In the genomic region with DNA sequence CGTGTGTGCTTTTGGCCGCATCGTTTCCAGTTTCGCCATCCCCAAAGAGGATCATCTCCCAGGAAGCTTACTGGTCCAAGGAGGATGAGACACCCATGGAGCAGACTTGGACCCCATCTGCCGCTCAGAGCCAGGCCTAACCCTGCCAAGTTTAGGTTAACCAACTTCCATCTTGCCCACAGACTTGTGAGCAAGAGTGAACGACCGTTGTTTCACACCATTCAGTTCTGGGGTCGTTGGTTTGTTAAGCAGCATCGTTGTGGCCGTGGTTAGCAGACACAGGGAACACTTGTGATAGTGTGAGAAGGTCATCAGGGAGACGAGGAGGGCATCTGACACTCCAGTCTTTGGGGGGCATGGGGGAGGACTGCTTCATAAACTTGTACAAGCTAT, we compare ENCODE assay signal across 1 cellular context.
TF ChIP-seq lines count a peak whose summit lies in the region.

No MANE protein-coding gene starts in this region.

TF ChIP-seq in IMR-90, 13 proteins besides CTCF, POLR2A, EP300 and RAD21:
- TF ChIP-seq, protein P1, sequence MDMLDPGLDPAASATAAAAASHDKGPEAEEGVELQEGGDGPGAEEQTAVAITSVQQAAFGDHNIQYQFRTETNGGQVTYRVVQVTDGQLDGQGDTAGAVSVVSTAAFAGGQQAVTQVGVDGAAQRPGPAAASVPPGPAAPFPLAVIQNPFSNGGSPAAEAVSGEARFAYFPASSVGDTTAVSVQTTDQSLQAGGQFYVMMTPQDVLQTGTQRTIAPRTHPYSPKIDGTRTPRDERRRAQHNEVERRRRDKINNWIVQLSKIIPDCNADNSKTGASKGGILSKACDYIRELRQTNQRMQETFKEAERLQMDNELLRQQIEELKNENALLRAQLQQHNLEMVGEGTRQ (IDR thresholded peaks at IDR 0.05; ENCODE audit: low read depth, low read length), result no peak
- TF ChIP-seq NFE2L2 (IDR thresholded peaks at IDR 0.05; ENCODE audit: low read depth, low read length) (no peak), RCOR1 (IDR thresholded peaks at IDR 0.05; ENCODE audit: insufficient replicate concordance, low read length) (no peak), MAZ (IDR thresholded peaks at IDR 0.05; ENCODE audit: borderline replicate concordance, low read depth, low read length) (no peak), CEBPB (IDR thresholded peaks at IDR 0.05; ENCODE audit: low read depth, low read length) (no peak), MXI1 (IDR thresholded peaks at IDR 0.05; ENCODE audit: borderline replicate concordance, low read depth, low read length) (no peak), RFX5 (IDR thresholded peaks at IDR 0.05; ENCODE audit: low read depth, low read length) (no peak), BHLHE40 (IDR thresholded peaks at IDR 0.05; ENCODE audit: low read depth, low read length) (no peak), FOS (IDR thresholded peaks at IDR 0.05; ENCODE audit: low read depth, low read length) (no peak), MAFK (IDR thresholded peaks at IDR 0.05; ENCODE audit: low read depth, low read length) (no peak), SMC3 (IDR thresholded peaks at IDR 0.05; ENCODE audit: low read depth, low read length) (no peak)
- TF ChIP-seq, protein P2, sequence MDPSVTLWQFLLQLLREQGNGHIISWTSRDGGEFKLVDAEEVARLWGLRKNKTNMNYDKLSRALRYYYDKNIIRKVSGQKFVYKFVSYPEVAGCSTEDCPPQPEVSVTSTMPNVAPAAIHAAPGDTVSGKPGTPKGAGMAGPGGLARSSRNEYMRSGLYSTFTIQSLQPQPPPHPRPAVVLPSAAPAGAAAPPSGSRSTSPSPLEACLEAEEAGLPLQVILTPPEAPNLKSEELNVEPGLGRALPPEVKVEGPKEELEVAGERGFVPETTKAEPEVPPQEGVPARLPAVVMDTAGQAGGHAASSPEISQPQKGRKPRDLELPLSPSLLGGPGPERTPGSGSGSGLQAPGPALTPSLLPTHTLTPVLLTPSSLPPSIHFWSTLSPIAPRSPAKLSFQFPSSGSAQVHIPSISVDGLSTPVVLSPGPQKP (IDR thresholded peaks at IDR 0.05; ENCODE audit: borderline replicate concordance, low read depth, low read length), result no peak
